In the genomic region with DNA sequence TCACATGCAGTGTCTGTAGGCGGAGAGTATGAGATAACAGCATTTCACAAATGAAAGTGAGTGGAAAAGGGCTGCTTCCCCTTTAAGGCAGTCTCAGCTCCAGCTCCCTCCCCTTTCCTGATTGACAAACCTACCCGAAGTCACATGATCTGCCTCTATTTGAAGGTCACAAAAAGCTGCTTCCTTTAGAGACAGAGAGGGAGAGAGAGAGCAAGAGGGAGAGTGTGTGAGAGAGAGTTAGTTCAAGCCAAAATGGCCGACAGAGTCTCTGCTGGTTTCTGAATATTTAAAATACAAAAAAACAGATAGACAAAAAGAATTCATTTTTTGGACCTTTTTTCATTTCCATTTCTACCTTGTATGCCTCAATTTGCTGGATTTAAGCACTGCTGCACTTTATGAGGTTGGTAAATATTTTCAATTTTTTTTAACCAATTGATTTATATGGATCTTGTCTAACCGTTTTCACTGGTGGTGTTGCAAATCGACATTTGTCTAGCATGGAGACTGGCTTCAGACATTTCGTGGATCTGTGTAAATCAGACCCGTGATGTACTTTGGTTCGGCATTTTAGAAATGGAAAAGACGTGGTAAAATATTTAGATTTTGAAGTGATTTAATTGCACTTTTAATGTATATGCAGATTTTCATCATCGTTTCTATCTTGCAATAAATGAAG, we compare ENCODE assay signal across 1 cellular context.
TF ChIP-seq lines count a peak whose summit lies in the region.

A gene with protein sequence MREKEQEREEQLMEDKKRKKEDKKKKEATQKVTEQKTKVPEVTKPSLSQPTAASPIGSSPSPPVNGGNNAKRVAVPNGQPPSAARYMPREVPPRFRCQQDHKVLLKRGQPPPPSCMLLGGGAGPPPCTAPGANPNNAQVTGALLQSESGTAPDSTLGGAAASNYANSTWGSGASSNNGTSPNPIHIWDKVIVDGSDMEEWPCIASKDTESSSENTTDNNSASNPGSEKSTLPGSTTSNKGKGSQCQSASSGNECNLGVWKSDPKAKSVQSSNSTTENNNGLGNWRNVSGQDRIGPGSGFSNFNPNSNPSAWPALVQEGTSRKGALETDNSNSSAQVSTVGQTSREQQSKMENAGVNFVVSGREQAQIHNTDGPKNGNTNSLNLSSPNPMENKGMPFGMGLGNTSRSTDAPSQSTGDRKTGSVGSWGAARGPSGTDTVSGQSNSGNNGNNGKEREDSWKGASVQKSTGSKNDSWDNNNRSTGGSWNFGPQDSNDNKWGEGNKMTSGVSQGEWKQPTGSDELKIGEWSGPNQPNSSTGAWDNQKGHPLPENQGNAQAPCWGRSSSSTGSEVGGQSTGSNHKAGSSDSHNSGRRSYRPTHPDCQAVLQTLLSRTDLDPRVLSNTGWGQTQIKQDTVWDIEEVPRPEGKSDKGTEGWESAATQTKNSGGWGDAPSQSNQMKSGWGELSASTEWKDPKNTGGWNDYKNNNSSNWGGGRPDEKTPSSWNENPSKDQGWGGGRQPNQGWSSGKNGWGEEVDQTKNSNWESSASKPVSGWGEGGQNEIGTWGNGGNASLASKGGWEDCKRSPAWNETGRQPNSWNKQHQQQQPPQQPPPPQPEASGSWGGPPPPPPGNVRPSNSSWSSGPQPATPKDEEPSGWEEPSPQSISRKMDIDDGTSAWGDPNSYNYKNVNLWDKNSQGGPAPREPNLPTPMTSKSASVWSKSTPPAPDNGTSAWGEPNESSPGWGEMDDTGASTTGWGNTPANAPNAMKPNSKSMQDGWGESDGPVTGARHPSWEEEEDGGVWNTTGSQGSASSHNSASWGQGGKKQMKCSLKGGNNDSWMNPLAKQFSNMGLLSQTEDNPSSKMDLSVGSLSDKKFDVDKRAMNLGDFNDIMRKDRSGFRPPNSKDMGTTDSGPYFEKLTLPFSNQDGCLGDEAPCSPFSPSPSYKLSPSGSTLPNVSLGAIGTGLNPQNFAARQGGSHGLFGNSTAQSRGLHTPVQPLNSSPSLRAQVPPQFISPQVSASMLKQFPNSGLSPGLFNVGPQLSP (N-terminal part only) (plus strand): TSS at position 188 of the 679 bp plus-strand sequence. CDS start 211 bp downstream, at position 399.

TF ChIP-seq in HepG2, 621 proteins besides CTCF, POLR2A, EP300 and RAD21 (continued from another document and continues in another):
- TF ChIP-seq, protein P1, sequence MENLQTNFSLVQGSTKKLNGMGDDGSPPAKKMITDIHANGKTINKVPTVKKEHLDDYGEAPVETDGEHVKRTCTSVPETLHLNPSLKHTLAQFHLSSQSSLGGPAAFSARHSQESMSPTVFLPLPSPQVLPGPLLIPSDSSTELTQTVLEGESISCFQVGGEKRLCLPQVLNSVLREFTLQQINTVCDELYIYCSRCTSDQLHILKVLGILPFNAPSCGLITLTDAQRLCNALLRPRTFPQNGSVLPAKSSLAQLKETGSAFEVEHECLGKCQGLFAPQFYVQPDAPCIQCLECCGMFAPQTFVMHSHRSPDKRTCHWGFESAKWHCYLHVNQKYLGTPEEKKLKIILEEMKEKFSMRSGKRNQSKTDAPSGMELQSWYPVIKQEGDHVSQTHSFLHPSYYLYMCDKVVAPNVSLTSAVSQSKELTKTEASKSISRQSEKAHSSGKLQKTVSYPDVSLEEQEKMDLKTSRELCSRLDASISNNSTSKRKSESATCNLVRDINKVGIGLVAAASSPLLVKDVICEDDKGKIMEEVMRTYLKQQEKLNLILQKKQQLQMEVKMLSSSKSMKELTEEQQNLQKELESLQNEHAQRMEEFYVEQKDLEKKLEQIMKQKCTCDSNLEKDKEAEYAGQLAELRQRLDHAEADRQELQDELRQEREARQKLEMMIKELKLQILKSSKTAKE (CRISPR knock-in tag; IDR thresholded peaks at IDR 0.05; ENCODE audit: borderline replicate concordance) = no peak
- TF ChIP-seq ZNF562 (CRISPR knock-in tag; IDR thresholded peaks at IDR 0.05; ENCODE audit: borderline replicate concordance) = no peak
- TF ChIP-seq, protein P2, sequence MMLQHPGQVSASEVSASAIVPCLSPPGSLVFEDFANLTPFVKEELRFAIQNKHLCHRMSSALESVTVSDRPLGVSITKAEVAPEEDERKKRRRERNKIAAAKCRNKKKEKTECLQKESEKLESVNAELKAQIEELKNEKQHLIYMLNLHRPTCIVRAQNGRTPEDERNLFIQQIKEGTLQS (CRISPR knock-in tag; IDR thresholded peaks at IDR 0.05) = no peak
- TF ChIP-seq ZNF292 (CRISPR knock-in tag; IDR thresholded peaks at IDR 0.05; ENCODE audit: borderline replicate concordance, low read depth) = no peak
- no peak for TF ChIP-seq JUNB (CRISPR knock-in tag; IDR thresholded peaks at IDR 0.05; ENCODE audit: borderline replicate concordance)
- no peak for TF ChIP-seq ZNF782 (CRISPR knock-in tag; IDR thresholded peaks at IDR 0.05; ENCODE audit: borderline replicate concordance)
- TF ChIP-seq RELA (CRISPR knock-in tag; IDR thresholded peaks at IDR 0.05) = no peak
- TF ChIP-seq, protein P3, sequence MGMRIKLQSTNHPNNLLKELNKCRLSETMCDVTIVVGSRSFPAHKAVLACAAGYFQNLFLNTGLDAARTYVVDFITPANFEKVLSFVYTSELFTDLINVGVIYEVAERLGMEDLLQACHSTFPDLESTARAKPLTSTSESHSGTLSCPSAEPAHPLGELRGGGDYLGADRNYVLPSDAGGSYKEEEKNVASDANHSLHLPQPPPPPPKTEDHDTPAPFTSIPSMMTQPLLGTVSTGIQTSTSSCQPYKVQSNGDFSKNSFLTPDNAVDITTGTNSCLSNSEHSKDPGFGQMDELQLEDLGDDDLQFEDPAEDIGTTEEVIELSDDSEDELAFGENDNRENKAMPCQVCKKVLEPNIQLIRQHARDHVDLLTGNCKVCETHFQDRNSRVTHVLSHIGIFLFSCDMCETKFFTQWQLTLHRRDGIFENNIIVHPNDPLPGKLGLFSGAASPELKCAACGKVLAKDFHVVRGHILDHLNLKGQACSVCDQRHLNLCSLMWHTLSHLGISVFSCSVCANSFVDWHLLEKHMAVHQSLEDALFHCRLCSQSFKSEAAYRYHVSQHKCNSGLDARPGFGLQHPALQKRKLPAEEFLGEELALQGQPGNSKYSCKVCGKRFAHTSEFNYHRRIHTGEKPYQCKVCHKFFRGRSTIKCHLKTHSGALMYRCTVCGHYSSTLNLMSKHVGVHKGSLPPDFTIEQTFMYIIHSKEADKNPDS (CRISPR knock-in tag; IDR thresholded peaks at IDR 0.05) = no peak
- peak; percentile 88; the same call in 1 of the 2 replicates for TF ChIP-seq POLR2AphosphoS2 (IDR thresholded peaks at IDR 0.05; ENCODE audit: low read depth, low read length)
- no peak for TF ChIP-seq CCDC6 (CRISPR knock-in tag; IDR thresholded peaks at IDR 0.05)
- TF ChIP-seq SP5 (CRISPR knock-in tag; IDR thresholded peaks at IDR 0.05; ENCODE audit: borderline replicate concordance, low read depth) = no peak
- no peak for TF ChIP-seq ELF4 (CRISPR knock-in tag; IDR thresholded peaks at IDR 0.05; ENCODE audit: borderline replicate concordance)
- TF ChIP-seq NCOR1 (IDR thresholded peaks at IDR 0.05; ENCODE audit: borderline replicate concordance, low read length) = peak; percentile 19; the same call in 1 of the 2 replicates
- no peak for TF ChIP-seq FOXC1 (CRISPR knock-in tag; IDR thresholded peaks at IDR 0.05; ENCODE audit: borderline replicate concordance)
- TF ChIP-seq ZNF598 (CRISPR knock-in tag; IDR thresholded peaks at IDR 0.05; ENCODE audit: borderline replicate concordance) = no peak
- TF ChIP-seq NR2F1 (CRISPR knock-in tag; IDR thresholded peaks at IDR 0.05) = no peak
- 0 out of 2 replicates have a peak, but pooled peaks have one; percentile 39 for TF ChIP-seq GTF2F1 (IDR thresholded peaks at IDR 0.05; ENCODE audit: low read length)
- no peak for TF ChIP-seq ZNF558 (CRISPR knock-in tag; IDR thresholded peaks at IDR 0.05; ENCODE audit: borderline replicate concordance)
- no peak for TF ChIP-seq MLLT10 (CRISPR knock-in tag; IDR thresholded peaks at IDR 0.05)
- TF ChIP-seq PCBP2 (optimal IDR thresholded peaks at IDR 0.05; ENCODE audit: low read depth, low read length, poor library complexity, severe bottlenecking) = no peak
- TF ChIP-seq ZNF20 (CRISPR knock-in tag; IDR thresholded peaks at IDR 0.05) = no peak
- TF ChIP-seq, protein P4, sequence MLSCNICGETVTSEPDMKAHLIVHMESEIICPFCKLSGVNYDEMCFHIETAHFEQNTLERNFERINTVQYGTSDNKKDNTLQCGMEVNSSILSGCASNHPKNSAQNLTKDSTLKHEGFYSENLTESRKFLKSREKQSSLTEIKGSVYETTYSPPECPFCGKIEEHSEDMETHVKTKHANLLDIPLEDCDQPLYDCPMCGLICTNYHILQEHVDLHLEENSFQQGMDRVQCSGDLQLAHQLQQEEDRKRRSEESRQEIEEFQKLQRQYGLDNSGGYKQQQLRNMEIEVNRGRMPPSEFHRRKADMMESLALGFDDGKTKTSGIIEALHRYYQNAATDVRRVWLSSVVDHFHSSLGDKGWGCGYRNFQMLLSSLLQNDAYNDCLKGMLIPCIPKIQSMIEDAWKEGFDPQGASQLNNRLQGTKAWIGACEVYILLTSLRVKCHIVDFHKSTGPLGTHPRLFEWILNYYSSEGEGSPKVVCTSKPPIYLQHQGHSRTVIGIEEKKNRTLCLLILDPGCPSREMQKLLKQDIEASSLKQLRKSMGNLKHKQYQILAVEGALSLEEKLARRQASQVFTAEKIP (CRISPR knock-in tag; IDR thresholded peaks at IDR 0.05; ENCODE audit: borderline replicate concordance) = no peak
- TF ChIP-seq GLI4 (CRISPR knock-in tag; IDR thresholded peaks at IDR 0.05; ENCODE audit: borderline replicate concordance) = no peak; the same call in 1 of the 2 replicates
- TF ChIP-seq ZNF510 (CRISPR knock-in tag; IDR thresholded peaks at IDR 0.05; ENCODE audit: low read depth) = no peak
- TF ChIP-seq, protein P5, sequence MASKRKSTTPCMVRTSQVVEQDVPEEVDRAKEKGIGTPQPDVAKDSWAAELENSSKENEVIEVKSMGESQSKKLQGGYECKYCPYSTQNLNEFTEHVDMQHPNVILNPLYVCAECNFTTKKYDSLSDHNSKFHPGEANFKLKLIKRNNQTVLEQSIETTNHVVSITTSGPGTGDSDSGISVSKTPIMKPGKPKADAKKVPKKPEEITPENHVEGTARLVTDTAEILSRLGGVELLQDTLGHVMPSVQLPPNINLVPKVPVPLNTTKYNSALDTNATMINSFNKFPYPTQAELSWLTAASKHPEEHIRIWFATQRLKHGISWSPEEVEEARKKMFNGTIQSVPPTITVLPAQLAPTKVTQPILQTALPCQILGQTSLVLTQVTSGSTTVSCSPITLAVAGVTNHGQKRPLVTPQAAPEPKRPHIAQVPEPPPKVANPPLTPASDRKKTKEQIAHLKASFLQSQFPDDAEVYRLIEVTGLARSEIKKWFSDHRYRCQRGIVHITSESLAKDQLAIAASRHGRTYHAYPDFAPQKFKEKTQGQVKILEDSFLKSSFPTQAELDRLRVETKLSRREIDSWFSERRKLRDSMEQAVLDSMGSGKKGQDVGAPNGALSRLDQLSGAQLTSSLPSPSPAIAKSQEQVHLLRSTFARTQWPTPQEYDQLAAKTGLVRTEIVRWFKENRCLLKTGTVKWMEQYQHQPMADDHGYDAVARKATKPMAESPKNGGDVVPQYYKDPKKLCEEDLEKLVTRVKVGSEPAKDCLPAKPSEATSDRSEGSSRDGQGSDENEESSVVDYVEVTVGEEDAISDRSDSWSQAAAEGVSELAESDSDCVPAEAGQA (IDR thresholded peaks at IDR 0.05; ENCODE audit: low read depth) = 0 out of 2 replicates have a peak, but pooled peaks have one; percentile 60
- TF ChIP-seq, protein P5 (CRISPR knock-in tag; IDR thresholded peaks at IDR 0.05; ENCODE audit: borderline replicate concordance) = no peak
- TF ChIP-seq HDAC6 (IDR thresholded peaks at IDR 0.05; ENCODE audit: low read depth, low read length) = no peak
- peak; percentile 28; the same call in 1 of the 2 replicates for TF ChIP-seq NR2F2 (IDR thresholded peaks at IDR 0.05; ENCODE audit: borderline replicate concordance, low read depth)
- no peak for TF ChIP-seq NFKB2 (CRISPR knock-in tag; IDR thresholded peaks at IDR 0.05; ENCODE audit: borderline replicate concordance)
- TF ChIP-seq RORA (CRISPR knock-in tag; IDR thresholded peaks at IDR 0.05) = no peak
- TF ChIP-seq, protein P6, sequence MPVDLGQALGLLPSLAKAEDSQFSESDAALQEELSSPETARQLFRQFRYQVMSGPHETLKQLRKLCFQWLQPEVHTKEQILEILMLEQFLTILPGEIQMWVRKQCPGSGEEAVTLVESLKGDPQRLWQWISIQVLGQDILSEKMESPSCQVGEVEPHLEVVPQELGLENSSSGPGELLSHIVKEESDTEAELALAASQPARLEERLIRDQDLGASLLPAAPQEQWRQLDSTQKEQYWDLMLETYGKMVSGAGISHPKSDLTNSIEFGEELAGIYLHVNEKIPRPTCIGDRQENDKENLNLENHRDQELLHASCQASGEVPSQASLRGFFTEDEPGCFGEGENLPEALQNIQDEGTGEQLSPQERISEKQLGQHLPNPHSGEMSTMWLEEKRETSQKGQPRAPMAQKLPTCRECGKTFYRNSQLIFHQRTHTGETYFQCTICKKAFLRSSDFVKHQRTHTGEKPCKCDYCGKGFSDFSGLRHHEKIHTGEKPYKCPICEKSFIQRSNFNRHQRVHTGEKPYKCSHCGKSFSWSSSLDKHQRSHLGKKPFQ (CRISPR knock-in tag; IDR thresholded peaks at IDR 0.05; ENCODE audit: insufficient replicate concordance) = no peak
- TF ChIP-seq NBN (conservative IDR thresholded peaks at IDR 0.05) = no peak
- TF ChIP-seq ZFP36 (IDR thresholded peaks at IDR 0.05; ENCODE audit: borderline replicate concordance, low read depth, low read length, partially characterized antibody) = no peak
- TF ChIP-seq, protein P7, sequence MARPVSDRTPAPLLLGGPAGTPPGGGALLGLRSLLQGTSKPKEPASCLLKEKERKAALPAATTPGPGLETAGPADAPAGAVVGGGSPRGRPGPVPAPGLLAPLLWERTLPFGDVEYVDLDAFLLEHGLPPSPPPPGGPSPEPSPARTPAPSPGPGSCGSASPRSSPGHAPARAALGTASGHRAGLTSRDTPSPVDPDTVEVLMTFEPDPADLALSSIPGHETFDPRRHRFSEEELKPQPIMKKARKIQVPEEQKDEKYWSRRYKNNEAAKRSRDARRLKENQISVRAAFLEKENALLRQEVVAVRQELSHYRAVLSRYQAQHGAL (CRISPR knock-in tag; IDR thresholded peaks at IDR 0.05; ENCODE audit: not compliant biosample characterization) = no peak
- peak; percentile 64 for TF ChIP-seq ATF1 (CRISPR knock-in tag; IDR thresholded peaks at IDR 0.05)
